8 cellular contexts compared by ENCODE assay signal in the genomic region with DNA sequence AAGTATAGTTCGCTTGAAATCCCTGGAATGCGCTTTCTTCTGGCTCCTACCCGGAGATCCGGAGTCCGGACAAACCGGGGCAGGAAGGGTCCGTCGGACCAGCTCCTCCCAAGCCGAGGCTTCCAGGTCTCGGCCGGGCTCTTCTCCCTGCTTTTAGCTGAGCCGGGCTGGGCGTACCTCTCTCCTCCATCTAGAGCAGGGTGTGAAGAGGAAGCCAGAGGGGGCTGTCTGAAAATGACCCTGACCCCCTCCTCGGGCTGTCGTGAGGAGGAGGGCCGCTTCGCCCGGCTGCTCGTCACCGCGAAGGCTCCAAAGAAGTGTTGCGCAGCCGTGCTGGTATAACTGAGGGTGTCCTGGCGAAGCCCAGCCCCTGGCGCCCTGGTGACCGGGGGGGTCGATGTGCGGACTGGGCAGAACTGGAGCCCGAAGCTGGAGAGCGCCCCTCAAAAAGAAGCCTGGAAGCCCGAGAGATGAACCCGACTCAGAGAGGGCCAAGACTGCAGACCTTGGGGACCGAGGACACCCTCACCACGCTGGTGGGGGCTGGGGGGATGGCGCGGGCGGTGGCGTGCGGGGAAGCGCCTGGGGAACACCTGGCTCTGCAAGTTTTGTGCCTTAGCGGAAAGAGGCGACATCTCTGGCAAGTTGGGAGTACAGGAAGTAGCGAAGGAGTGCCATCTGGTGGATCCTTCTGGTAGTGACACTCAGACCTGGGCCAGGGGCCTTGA. TPM values are rescaled to one million over a fixed set of nuclear protein-coding genes. Genes with fewer than 3 reads are reported as not detected.
DNase-seq lines count a peak whose midpoint lies in the region; FAIRE-seq and TF ChIP-seq lines count a peak whose summit lies in the region.

No MANE protein-coding gene starts in this region.

- H3K4me2 ChIP-seq in KMS-11, result peak overlapping the region; percentile 66

- no peaks in the 10 kb centered on the region for H4K20me1 ChIP-seq in KMS-11 (ENCODE audit: insufficient read depth)

- H2AFZ ChIP-seq in KMS-11 (ENCODE audit: low read depth), result peak overlapping the region; percentile 87

- H3K4me3 ChIP-seq in KMS-11 (IDR thresholded peaks at IDR 0.05; ENCODE audit: insufficient read depth, low read depth, low read length) (no peak overlapping the region), neutrophil (ENCODE audit: low read depth in 1 of 2, low read length in 1 of 2) (peak overlapping the region; percentile 59 to 74)

- peak overlapping the region; percentile 76 for H3K9ac ChIP-seq in KMS-11

- DNase-seq in activated gamma-delta T cell treated with Interleukin-2 at 50 U/mL for 16 hours, result peak; percentile 73
- DNase-seq in activated gamma-delta T cell (lab: John Stamatoyannopoulos, UW), result no peak
- peak; percentile 80 to 81 for DNase-seq in SHP77 (lab: John Stamatoyannopoulos, UW)
- peak; percentile 63 for DNase-seq in activated gamma-delta T cell treated with anti-CD3 and anti-CD28 coated beads, Interleukin-2, amount 50 U/mL, for 16 hours (ENCODE audit: low read depth)
- DNase-seq in frontal cortex (ENCODE audit: low spot score in 2 of 2), result peak; percentile 83
- DNase-seq in substantia nigra (lab: John Stamatoyannopoulos, UW), result peak in 41 of 49 donors; percentile 9 to 73 (median 47)

- no peaks in the 10 kb centered on the region for H3K36me3 ChIP-seq in KMS-11 (ENCODE audit: insufficient read depth)
- no peaks in the 10 kb centered on the region for H3K36me3 ChIP-seq in neutrophil

- no peaks in the 10 kb centered on the region for H3K79me2 ChIP-seq in KMS-11 (ENCODE audit: insufficient read depth, low read depth)

- H3K4me1 ChIP-seq in KMS-11 (ENCODE audit: low read depth, poor library complexity, severe bottlenecking) (peaks cover 29% of the 10 kb centered on the region), neutrophil (ENCODE audit: control insufficient read depth in 1 of 2, insufficient read depth in 1 of 2, low read depth in 1 of 2, low read length in 1 of 2) (peaks cover 51% of the 10 kb centered on the region in 2 experiments)

- H3K27ac ChIP-seq in KMS-11 (peak overlapping the region; percentile 52), neutrophil (no peak overlapping the region), substantia nigra (ENCODE audit: low read depth, low read length, poor library complexity, severe bottlenecking) (no peak overlapping the region)

- TF ChIP-seq CTCF in KMS-11 (conservative IDR thresholded peaks at IDR 0.05; ENCODE audit: low read depth, low read length), result peak; percentile 68; the same call in 1 of the 2 replicates
- TF ChIP-seq CTCF in neutrophil (IDR thresholded peaks at IDR 0.05), result peak; percentile 91

- H3K27me3 ChIP-seq in KMS-11 (ENCODE audit: insufficient read depth, low read depth) (no peaks in the 10 kb centered on the region), neutrophil (peaks cover 57% of the 10 kb centered on the region)

- no peak for FAIRE-seq in frontal cortex (lab: Jason Lieb, UNC)

- H3K9me3 ChIP-seq in neutrophil, result no peaks in the 10 kb centered on the region

RNA-seq across cellular contexts. Expression of gene KAZALD1, which starts 5.7 kb away (rescaled TPM):
- total RNA-seq in frontal cortex, result 0.41 TPM

RNA-seq across cellular contexts. Expression of gene SFXN3, which starts 36.5 kb away (rescaled TPM):
- 45.7 TPM for total RNA-seq in frontal cortex

RNA-seq across cellular contexts. Expression of gene PDZD7, which starts 36.6 kb away (rescaled TPM):
- total RNA-seq in frontal cortex, result 10.2 TPM
